In the genomic region with DNA sequence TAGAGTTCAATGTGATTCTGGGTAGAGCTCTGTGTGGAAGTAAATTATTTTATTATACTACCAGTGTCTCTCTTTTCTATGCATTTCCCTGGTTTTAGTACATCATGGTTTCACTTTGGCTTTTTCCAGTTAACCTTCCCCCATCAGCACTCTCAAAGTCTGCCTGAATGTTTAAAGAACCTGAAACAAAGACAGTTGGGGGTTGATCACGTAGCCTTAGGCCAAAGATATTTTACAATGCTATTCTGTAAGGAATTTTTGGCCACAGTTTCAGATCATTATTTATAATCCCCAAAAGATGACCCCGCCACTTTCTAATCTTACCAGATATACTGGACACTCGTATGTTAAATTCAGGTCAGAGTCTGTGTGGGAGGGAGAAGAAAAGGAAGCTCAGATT, we compare ENCODE assay signal across 13 cellular contexts.
"Had no signal": no experiment of that assay in that cellular context is flagged by ENCODE, and none has a peak within 500 bp of the region (broad histone marks: within the 10 kb centered on the region; RNA-seq: fewer than 3 reads in every experiment).

No MANE protein-coding gene starts in this region.

- H3K4me1 Mint-ChIP-seq: memory B cell, T-helper 17 cell had no signal

- H3K4me3 Mint-ChIP-seq: memory B cell, neural progenitor cell, T-helper 17 cell had no signal

- H3K36me3 ChIP-seq: brain microvascular endothelial cell, left lung, neural progenitor cell, transverse colon had no signal

- H3K4me2 ChIP-seq: neural progenitor cell had no signal

- H3K9ac ChIP-seq: neural progenitor cell, parathyroid adenoma had no signal

- H3K4me3 ChIP-seq: left lung, neural progenitor cell, transverse colon had no signal

- ATAC-seq: activated naive CD4-positive, alpha-beta T cell treated with anti-CD3 and anti-CD28 coated beads, Interleukin-2, amount 50 U/mL, for 72 hours; left lung; T-helper 17 cell had no signal

- H3K79me2 ChIP-seq: parathyroid adenoma had no signal

- H3K9me3 Mint-ChIP-seq: activated naive CD4-positive, alpha-beta T cell treated with anti-CD3 and anti-CD28 coated beads, Interleukin-2, amount 50 U/mL, for 72 hours; neural progenitor cell had no signal

- H3K27ac ChIP-seq: brain microvascular endothelial cell, left lung, neural progenitor cell, parathyroid adenoma, transverse colon had no signal

- H3K9me3 ChIP-seq: left lung, transverse colon had no signal

- H3K27ac Mint-ChIP-seq: activated naive CD4-positive, alpha-beta T cell treated with anti-CD3 and anti-CD28 coated beads, Interleukin-2, amount 50 U/mL, for 72 hours; memory B cell; neural progenitor cell; T-helper 17 cell had no signal

- DNase-seq: amygdala; brain microvascular endothelial cell; effector memory CD4-positive, alpha-beta T cell; glutamatergic neuron; left lung; stimulated activated naive CD4-positive, alpha-beta T cell; substantia nigra; T-helper 17 cell; transverse colon had no signal

- H3K27me3 ChIP-seq: brain microvascular endothelial cell, left lung, transverse colon had no signal

- H2AFZ ChIP-seq: neural progenitor cell, parathyroid adenoma had no signal

- H3K4me1 ChIP-seq: left lung, parathyroid adenoma had no signal

- H3K36me3 Mint-ChIP-seq: activated naive CD4-positive, alpha-beta T cell treated with anti-CD3 and anti-CD28 coated beads, Interleukin-2, amount 50 U/mL, for 72 hours; memory B cell; neural progenitor cell had no signal
